In genomic region chr21:42032266-42032665, GRCh38 we compare ENCODE assay signal across 27 cellular contexts. TPM values are rescaled to one million over a fixed set of nuclear protein-coding genes. Genes with fewer than 3 reads are reported as not detected.
"Had no signal": no experiment of that assay in that cellular context is flagged by ENCODE, and none has a peak within 500 bp of the region (broad histone marks: within the 10 kb centered on the region; RNA-seq: fewer than 3 reads in every experiment).

No MANE protein-coding gene starts in this region.

- H3K9me3 ChIP-seq: ascending aorta had no signal

- H3K27me3 ChIP-seq: ascending aorta, cardiac muscle cell had no signal

- FAIRE-seq: RCC 7860 had no signal

- H3K36me3 Mint-ChIP-seq: activated CD4-positive, alpha-beta memory T cell treated with anti-CD3 and anti-CD28 coated beads for 36 hours; activated naive CD4-positive, alpha-beta T cell treated with anti-CD3 and anti-CD28 coated beads, Interleukin-2, amount 50 U/mL, for 72 hours; brain; T-cell had no signal

- ATAC-seq: activated naive CD4-positive, alpha-beta T cell treated with anti-CD3 and anti-CD28 coated beads, Interleukin-2, amount 50 U/mL, for 72 hours; activated naive CD8-positive, alpha-beta T cell treated with anti-CD3 and anti-CD28 coated beads, Interleukin-2, amount 50 U/mL, for 24 hours; activated T-cell treated with anti-CD3 and anti-CD28 coated beads, Interleukin-2, amount 50 U/mL, for 4 hours; PC-3; T-cell had no signal

- H3K4me1 Mint-ChIP-seq: activated CD4-positive, alpha-beta T cell treated with anti-CD3 and anti-CD28 coated beads, Interleukin-2, amount 10 ng/mL, durations not matched to agents 7 days and 5 days; activated naive CD8-positive, alpha-beta T cell treated with anti-CD3 and anti-CD28 coated beads, Interleukin-2, amount 50 U/mL, for 24 hours had no signal

- H3K27me3 Mint-ChIP-seq: activated CD4-positive, alpha-beta memory T cell treated with anti-CD3 and anti-CD28 coated beads for 36 hours; activated naive CD8-positive, alpha-beta T cell treated with anti-CD3 and anti-CD28 coated beads, Interleukin-2, amount 50 U/mL, for 24 hours; brain; T-cell had no signal

- H3K9me3 Mint-ChIP-seq: activated CD4-positive, alpha-beta memory T cell treated with anti-CD3 and anti-CD28 coated beads for 36 hours; activated CD4-positive, alpha-beta T cell treated with anti-CD3 and anti-CD28 coated beads, Interleukin-2, amount 10 ng/mL, durations not matched to agents 7 days and 5 days; activated naive CD4-positive, alpha-beta T cell treated with anti-CD3 and anti-CD28 coated beads, Interleukin-2, amount 50 U/mL, for 72 hours; activated naive CD8-positive, alpha-beta T cell treated with anti-CD3 and anti-CD28 coated beads, Interleukin-2, amount 50 U/mL, for 24 hours; activated T-cell treated with anti-CD3 and anti-CD28 coated beads, Interleukin-2, amount 50 U/mL, for 4 hours; T-cell had no signal

- H3K27ac Mint-ChIP-seq: activated CD4-positive, alpha-beta memory T cell treated with anti-CD3 and anti-CD28 coated beads for 36 hours; activated CD4-positive, alpha-beta T cell treated with anti-CD3 and anti-CD28 coated beads, Interleukin-2, amount 10 ng/mL, durations not matched to agents 7 days and 5 days; activated naive CD4-positive, alpha-beta T cell treated with anti-CD3 and anti-CD28 coated beads, Interleukin-2, amount 50 U/mL, for 72 hours; activated naive CD8-positive, alpha-beta T cell treated with anti-CD3 and anti-CD28 coated beads, Interleukin-2, amount 50 U/mL, for 24 hours; brain; T-cell had no signal

- H3K4me3 Mint-ChIP-seq: activated CD4-positive, alpha-beta memory T cell treated with anti-CD3 and anti-CD28 coated beads for 36 hours; activated CD4-positive, alpha-beta T cell treated with anti-CD3 and anti-CD28 coated beads, Interleukin-2, amount 10 ng/mL, durations not matched to agents 7 days and 5 days; activated naive CD8-positive, alpha-beta T cell treated with anti-CD3 and anti-CD28 coated beads, Interleukin-2, amount 50 U/mL, for 24 hours; activated T-cell treated with anti-CD3 and anti-CD28 coated beads, Interleukin-2, amount 50 U/mL, for 4 hours; brain; T-cell had no signal

- H3K36me3 ChIP-seq: ascending aorta, cardiac muscle cell had no signal

- H3K4me3 ChIP-seq: ascending aorta, cardiac muscle cell, SK-N-MC had no signal

- H3K27ac ChIP-seq: ascending aorta, cardiac muscle cell, SK-N-MC, VCaP had no signal

- DNase-seq: activated CD4-positive, alpha-beta memory T cell treated with anti-CD3 and anti-CD28 coated beads for 36 hours; activated CD4-positive, alpha-beta T cell treated with anti-CD3 and anti-CD28 coated beads, Interleukin-2, amount 10 ng/mL, durations not matched to agents 7 days and 5 days; activated CD4-positive, CD25-positive, alpha-beta regulatory T cell; activated CD8-positive, alpha-beta memory T cell treated with anti-CD3 and anti-CD28 coated beads for 24 hours; activated effector memory CD4-positive, alpha-beta T cell treated with anti-CD3 and anti-CD28 coated beads, Interleukin-2, amount 50 U/mL, for 16 hours; activated naive CD4-positive, alpha-beta T cell treated with Interleukin-2 at 50 U/mL for 16 hours; activated naive CD8-positive, alpha-beta T cell treated with anti-CD3 and anti-CD28 coated beads, Interleukin-2, amount 50 U/mL, for 24 hours; activated T-cell treated with anti-CD3 and anti-CD28 coated beads, Interleukin-2, amount 50 U/mL, for 4 hours; amniotic stem cell; NCI-H1105; NCI-H1436; NCI-H1694 treated with DMSO at 0.1 percent for 48 hours; NCI-H510A; NCI-H526 treated with DMSO at 0.1 percent for 48 hours; NCI-H82; NK-92 treated with Interleukin-12 subunit alpha and Interleukin-12 subunit beta, amount 100 ng/mL, for 24 hours; PC-3; T-cell; T-helper 2 cell; T1000 had no signal

RNA-seq across cellular contexts. Expression of gene UMODL1, which starts 38.9 kb away (rescaled TPM):
- polyA plus RNA-seq: cardiac muscle cell had no signal
